1 cellular context compared by ENCODE assay signal in the genomic region with DNA sequence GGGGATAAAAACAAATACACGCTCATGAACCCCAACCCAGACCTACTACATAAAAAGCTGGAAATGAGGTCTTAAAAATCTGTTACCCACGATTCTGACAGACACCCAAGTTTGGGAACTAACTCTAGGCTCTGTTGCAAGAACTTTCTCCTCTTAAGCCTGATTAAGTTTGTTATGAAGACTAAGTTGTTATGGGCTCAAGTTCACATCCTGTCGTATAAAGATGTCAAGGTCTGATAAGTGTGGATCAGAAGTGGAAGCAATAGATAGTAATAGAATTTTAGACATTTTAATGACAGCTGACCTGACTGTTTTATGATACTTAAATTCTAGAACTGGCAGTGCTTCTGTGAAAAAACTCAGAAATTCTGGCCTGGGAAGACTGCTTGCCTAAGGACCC.
TF ChIP-seq lines count a peak whose summit lies in the region.

No MANE protein-coding gene starts in this region.

TF ChIP-seq in IMR-90, 13 proteins besides CTCF, POLR2A, EP300 and RAD21:
- TF ChIP-seq MAFK (IDR thresholded peaks at IDR 0.05; ENCODE audit: low read depth, low read length), result no peak
- no peak for TF ChIP-seq RFX5 (IDR thresholded peaks at IDR 0.05; ENCODE audit: low read depth, low read length)
- no peak for TF ChIP-seq CHD1 (IDR thresholded peaks at IDR 0.05; ENCODE audit: low read depth, low read length)
- no peak for TF ChIP-seq SMC3 (IDR thresholded peaks at IDR 0.05; ENCODE audit: low read depth, low read length)
- no peak for TF ChIP-seq MAZ (IDR thresholded peaks at IDR 0.05; ENCODE audit: borderline replicate concordance, low read depth, low read length)
- no peak for TF ChIP-seq CEBPB (IDR thresholded peaks at IDR 0.05; ENCODE audit: low read depth, low read length)
- TF ChIP-seq MXI1 (IDR thresholded peaks at IDR 0.05; ENCODE audit: borderline replicate concordance, low read depth, low read length), result no peak
- TF ChIP-seq, protein P1, sequence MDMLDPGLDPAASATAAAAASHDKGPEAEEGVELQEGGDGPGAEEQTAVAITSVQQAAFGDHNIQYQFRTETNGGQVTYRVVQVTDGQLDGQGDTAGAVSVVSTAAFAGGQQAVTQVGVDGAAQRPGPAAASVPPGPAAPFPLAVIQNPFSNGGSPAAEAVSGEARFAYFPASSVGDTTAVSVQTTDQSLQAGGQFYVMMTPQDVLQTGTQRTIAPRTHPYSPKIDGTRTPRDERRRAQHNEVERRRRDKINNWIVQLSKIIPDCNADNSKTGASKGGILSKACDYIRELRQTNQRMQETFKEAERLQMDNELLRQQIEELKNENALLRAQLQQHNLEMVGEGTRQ (IDR thresholded peaks at IDR 0.05; ENCODE audit: low read depth, low read length), result no peak
